27 cellular contexts compared by ENCODE assay signal in genomic region chr22:45181766-45182165, GRCh38. TPM values are rescaled to one million over a fixed set of nuclear protein-coding genes. Genes with fewer than 3 reads are reported as not detected.
DNase-seq lines count a peak whose midpoint lies in the region; ATAC-seq, FAIRE-seq and TF ChIP-seq lines count a peak whose summit lies in the region.
"Had no signal": no experiment of that assay in that cellular context is flagged by ENCODE, and none has a peak within 500 bp of the region (broad histone marks: within the 10 kb centered on the region; RNA-seq: fewer than 3 reads in every experiment).

No MANE protein-coding gene starts in this region.

- TF ChIP-seq EP300 in transverse colon (IDR thresholded peaks at IDR 0.05; ENCODE audit: low read depth): no peak

- no peak for FAIRE-seq in RCC 7860 (lab: Jason Lieb, UNC)
- FAIRE-seq: GM12878 had no signal

- intact Hi-C loops in activated naive CD4-positive, alpha-beta T cell treated with anti-CD3 and anti-CD28 coated beads for 36 hours (cut with micrococcal nuclease): no loop called here
- intact Hi-C loops in naive thymus-derived CD4-positive, alpha-beta T cell (cut with micrococcal nuclease): no loop called here
- intact Hi-C loops in transverse colon (cut with DNase I; ENCODE audit: low total_unique reads): no loop called here

- H3K9ac ChIP-seq in HUES6 (ENCODE audit: low read length): no peak overlapping the region

- no peaks in the 10 kb centered on the region for H3K9me3 ChIP-seq in HUES6 (ENCODE audit: control insufficient read depth, insufficient read depth, low read depth, low read length)
- no peaks in the 10 kb centered on the region for H3K9me3 ChIP-seq in naive thymus-derived CD4-positive, alpha-beta T cell (ENCODE audit: control insufficient read depth in 2 of 3, low read length in 3 of 3)
- H3K9me3 ChIP-seq in transverse colon: no peaks in the 10 kb centered on the region
- H3K9me3 ChIP-seq: breast epithelium, HAP-1, Peyer's patch, tibial artery had no signal

- H3K4me1 ChIP-seq in HUES6 (ENCODE audit: control insufficient read depth, insufficient read depth, low read length) (peaks cover 15% of the 10 kb centered on the region; the same call in 1 of the 2 replicates), transverse colon (no peaks in the 10 kb centered on the region)
- peaks cover 0 to 18% of the 10 kb centered on the region in 2 donors for H3K4me1 ChIP-seq in naive thymus-derived CD4-positive, alpha-beta T cell (ENCODE audit: control insufficient read depth in 2 of 2, insufficient read depth in 2 of 2, low read length in 2 of 2)
- H3K4me1 ChIP-seq: breast epithelium, Peyer's patch, tibial artery had no signal

- DNase-seq in activated naive CD4-positive, alpha-beta T cell treated with anti-CD3 and anti-CD28 coated beads for 36 hours: no peak
- DNase-seq in activated naive CD4-positive, alpha-beta T cell (lab: John Stamatoyannopoulos, UW): no peak
- no peak for DNase-seq in activated naive CD8-positive, alpha-beta T cell treated with anti-CD3 and anti-CD28 coated beads for 36 hours
- no peak for DNase-seq in naive thymus-derived CD4-positive, alpha-beta T cell
- no peak for DNase-seq in RCC 7860 (ENCODE audit: low spot score)
- no peak for DNase-seq in transverse colon
- DNase-seq in natural killer cell treated with Interleukin-12 subunit alpha and Interleukin-12 subunit beta and Interleukin-15 and Interleukin-18, amount 100 ng/mL, for 72 hours (ENCODE audit: low spot score): no peak
- DNase-seq: ACHN; activated CD8-positive, alpha-beta memory T cell treated with anti-CD3 and anti-CD28 coated beads, Interleukin-2, amount 50 U/mL, for 4 hours; activated effector memory CD4-positive, alpha-beta T cell treated with Interleukin-2 at 50 U/mL for 16 hours; amygdala; NCI-H1048; NCI-H1694; NCI-H446; NCI-H774; Peyer's patch; stimulated activated CD4-positive, alpha-beta T cell treated with anti-CD3 and anti-CD28 coated beads, Interleukin-4, amount 100 ng/mL, for 1 hour; tibial artery; WERI-Rb-1 had no signal

- CTCF ChIA-PET in activated naive CD4-positive, alpha-beta T cell treated with anti-CD3 and anti-CD28 coated beads for 36 hours (lab: Charles Lee): no interaction called here
- CTCF ChIA-PET in naive thymus-derived CD4-positive, alpha-beta T cell (lab: Charles Lee): no interaction called here

- no peak for TF ChIP-seq CTCF in transverse colon (IDR thresholded peaks at IDR 0.05)

- POLR2A ChIA-PET in naive thymus-derived CD4-positive, alpha-beta T cell (lab: Charles Lee): interaction anchor here (1.7 kb wide), 1 partner anchor 17 kb away, joined by 5 read pairs; no protein-coding TSS in a partner anchor

- in situ Hi-C loops in transverse colon (cut with MboI; ENCODE audit: low pct_ligation_motif_present in 1 of 4, low pct_unique_long_range_greater_than_20kb in 1 of 4, low sequenced_read_pairs in 3 of 4): no loop called here

- H3K27me3 Mint-ChIP-seq in activated naive CD4-positive, alpha-beta T cell treated with anti-CD3 and anti-CD28 coated beads for 36 hours (ENCODE audit: low read depth): no peaks in the 10 kb centered on the region
- no peaks in the 10 kb centered on the region for H3K27me3 Mint-ChIP-seq in activated naive CD8-positive, alpha-beta T cell treated with anti-CD3 and anti-CD28 coated beads for 36 hours
- no peaks in the 10 kb centered on the region for H3K27me3 Mint-ChIP-seq in naive thymus-derived CD4-positive, alpha-beta T cell
- H3K27me3 Mint-ChIP-seq in natural killer cell treated with Interleukin-12 subunit alpha and Interleukin-12 subunit beta and Interleukin-15 and Interleukin-18, amount 100 ng/mL, for 72 hours: no peaks in the 10 kb centered on the region
- H3K27me3 Mint-ChIP-seq: B cell had no signal

- H3K27ac ChIP-seq in HUES6 (ENCODE audit: low read depth, low read length) (0 out of 2 replicates have a peak overlapping the region, but pooled peaks have one; percentile 15), transverse colon (no peak overlapping the region)
- H3K27ac ChIP-seq in naive thymus-derived CD4-positive, alpha-beta T cell (ENCODE audit: low read depth, low read length): peak overlapping the region; percentile 30
- H3K27ac ChIP-seq: breast epithelium, hepatocyte, Peyer's patch, tibial artery, WERI-Rb-1 had no signal

- H3K9me3 Mint-ChIP-seq in activated naive CD4-positive, alpha-beta T cell treated with anti-CD3 and anti-CD28 coated beads for 36 hours: no peaks in the 10 kb centered on the region
- no peaks in the 10 kb centered on the region for H3K9me3 Mint-ChIP-seq in activated naive CD8-positive, alpha-beta T cell treated with anti-CD3 and anti-CD28 coated beads for 36 hours
- H3K9me3 Mint-ChIP-seq in naive thymus-derived CD4-positive, alpha-beta T cell: no peaks in the 10 kb centered on the region
- no peaks in the 10 kb centered on the region for H3K9me3 Mint-ChIP-seq in natural killer cell treated with Interleukin-12 subunit alpha and Interleukin-12 subunit beta and Interleukin-15 and Interleukin-18, amount 100 ng/mL, for 72 hours
- H3K9me3 Mint-ChIP-seq: nephron had no signal

- TF ChIP-seq POLR2A in transverse colon (IDR thresholded peaks at IDR 0.05): no peak

- peak overlapping the region; percentile 79 for H3K27ac Mint-ChIP-seq in activated naive CD4-positive, alpha-beta T cell treated with anti-CD3 and anti-CD28 coated beads for 36 hours
- H3K27ac Mint-ChIP-seq in activated naive CD8-positive, alpha-beta T cell treated with anti-CD3 and anti-CD28 coated beads for 36 hours: peak overlapping the region; percentile 68
- peak overlapping the region in 7 of 9 donors; percentile 45 to 96 (median 86) for H3K27ac Mint-ChIP-seq in naive thymus-derived CD4-positive, alpha-beta T cell
- H3K27ac Mint-ChIP-seq in natural killer cell treated with Interleukin-12 subunit alpha and Interleukin-12 subunit beta and Interleukin-15 and Interleukin-18, amount 100 ng/mL, for 72 hours: no peak overlapping the region
- H3K27ac Mint-ChIP-seq: B cell, nephron had no signal

- no peak for ATAC-seq in naive thymus-derived CD4-positive, alpha-beta T cell
- ATAC-seq in natural killer cell treated with Interleukin-12 subunit alpha and Interleukin-12 subunit beta and Interleukin-15 and Interleukin-18, amount 100 ng/mL, for 72 hours: no peak
- ATAC-seq: GM12878 had no signal

- H3K4me3 Mint-ChIP-seq in activated naive CD4-positive, alpha-beta T cell treated with anti-CD3 and anti-CD28 coated beads for 36 hours: no peak overlapping the region
- peak overlapping the region; percentile 5 for H3K4me3 Mint-ChIP-seq in activated naive CD8-positive, alpha-beta T cell treated with anti-CD3 and anti-CD28 coated beads for 36 hours
- H3K4me3 Mint-ChIP-seq in naive thymus-derived CD4-positive, alpha-beta T cell: no peak overlapping the region
- no peak overlapping the region for H3K4me3 Mint-ChIP-seq in natural killer cell treated with Interleukin-12 subunit alpha and Interleukin-12 subunit beta and Interleukin-15 and Interleukin-18, amount 100 ng/mL, for 72 hours
- H3K4me3 Mint-ChIP-seq: B cell, nephron had no signal

- H3K36me3 Mint-ChIP-seq in activated naive CD4-positive, alpha-beta T cell treated with anti-CD3 and anti-CD28 coated beads for 36 hours (ENCODE audit: low read depth): peaks cover 61% of the 10 kb centered on the region
- peaks cover 63% of the 10 kb centered on the region for H3K36me3 Mint-ChIP-seq in activated naive CD8-positive, alpha-beta T cell treated with anti-CD3 and anti-CD28 coated beads for 36 hours
- H3K36me3 Mint-ChIP-seq in naive thymus-derived CD4-positive, alpha-beta T cell: peaks cover 3 to 63% (median 28%) of the 10 kb centered on the region in 5 donors
- peaks cover 27% of the 10 kb centered on the region for H3K36me3 Mint-ChIP-seq in natural killer cell treated with Interleukin-12 subunit alpha and Interleukin-12 subunit beta and Interleukin-15 and Interleukin-18, amount 100 ng/mL, for 72 hours

- H3K4me3 ChIP-seq in HUES6 (ENCODE audit: low read depth, low read length): no peak overlapping the region
- no peak overlapping the region for H3K4me3 ChIP-seq in naive thymus-derived CD4-positive, alpha-beta T cell (ENCODE audit: low read length)
- H3K4me3 ChIP-seq in transverse colon: no peak overlapping the region
- H3K4me3 ChIP-seq: breast epithelium, GM12878, HAP-1, hepatocyte, lung, Peyer's patch, tibial artery had no signal

- H3K4me1 Mint-ChIP-seq in activated naive CD4-positive, alpha-beta T cell treated with anti-CD3 and anti-CD28 coated beads for 36 hours (ENCODE audit: low read depth): peaks cover 51% of the 10 kb centered on the region
- H3K4me1 Mint-ChIP-seq in activated naive CD8-positive, alpha-beta T cell treated with anti-CD3 and anti-CD28 coated beads for 36 hours: peaks cover 54% of the 10 kb centered on the region
- H3K4me1 Mint-ChIP-seq in naive thymus-derived CD4-positive, alpha-beta T cell: peaks cover 19 to 58% (median 49%) of the 10 kb centered on the region in 7 donors
- H3K4me1 Mint-ChIP-seq in natural killer cell treated with Interleukin-12 subunit alpha and Interleukin-12 subunit beta and Interleukin-15 and Interleukin-18, amount 100 ng/mL, for 72 hours (ENCODE audit: low read depth in 2 of 2): peaks cover 26 to 27% of the 10 kb centered on the region in 2 donors
- H3K4me1 Mint-ChIP-seq: B cell, nephron had no signal

- peaks cover 80% of the 10 kb centered on the region for H3K36me3 ChIP-seq in HUES6 (ENCODE audit: control insufficient read depth, insufficient read depth, low read length)
- peaks cover 11 to 89% (median 16%) of the 10 kb centered on the region in 3 experiments for H3K36me3 ChIP-seq in naive thymus-derived CD4-positive, alpha-beta T cell (ENCODE audit: control insufficient read depth in 2 of 3, insufficient read depth in 3 of 3, low read length in 3 of 3)
- H3K36me3 ChIP-seq in transverse colon: peaks cover 0 to 56% (median 25%) of the 10 kb centered on the region in 4 donors
- H3K36me3 ChIP-seq: breast epithelium had no signal

- H3K27me3 ChIP-seq in HUES6 (ENCODE audit: control insufficient read depth, insufficient read depth, low read length): no peaks in the 10 kb centered on the region
- no peaks in the 10 kb centered on the region for H3K27me3 ChIP-seq in naive thymus-derived CD4-positive, alpha-beta T cell (ENCODE audit: control insufficient read depth in 2 of 2, insufficient read depth in 2 of 2, low read length in 2 of 2)
- H3K27me3 ChIP-seq in transverse colon: no peaks in the 10 kb centered on the region
- H3K27me3 ChIP-seq: breast epithelium, hepatocyte, Peyer's patch, tibial artery had no signal

- WGBS in transverse colon (ENCODE audit: low coverage in 1 of 2), 2 donors: 83 to 91% methylated on average over 2 of the region's 2 CpGs

RNA-seq across cellular contexts. Expression of gene NUP50, which starts 18.0 kb away (rescaled TPM):
- 100 to 1,000 TPM; 151 to 154 TPM for total RNA-seq in activated naive CD4-positive, alpha-beta T cell treated with anti-CD3 and anti-CD28 coated beads for 36 hours
- 100 to 1,000 TPM; 156 to 164 TPM for total RNA-seq in activated naive CD8-positive, alpha-beta T cell treated with anti-CD3 and anti-CD28 coated beads for 36 hours
- total RNA-seq in naive thymus-derived CD4-positive, alpha-beta T cell: 100 to 1,000 TPM; 107 to 151 (median 130) TPM
- polyA plus RNA-seq in naive thymus-derived CD4-positive, alpha-beta T cell: 10 to 100 TPM; 50.6 to 91.4 TPM
- total RNA-seq in transverse colon: 100 to 1,000 TPM in 1 of 4 donors, 10 to 100 TPM in 3; 47.0 to 152 (median 73.5) TPM
- 100 to 1,000 TPM; 124 to 185 TPM for total RNA-seq in natural killer cell treated with Interleukin-12 subunit alpha and Interleukin-12 subunit beta and Interleukin-15 and Interleukin-18, amount 100 ng/mL, for 72 hours

RNA-seq across cellular contexts. Expression of gene KIAA0930, which starts 58.9 kb away (rescaled TPM):
- total RNA-seq in activated naive CD4-positive, alpha-beta T cell treated with anti-CD3 and anti-CD28 coated beads for 36 hours: 10 to 100 TPM; 16.6 to 19.5 TPM
- total RNA-seq in activated naive CD8-positive, alpha-beta T cell treated with anti-CD3 and anti-CD28 coated beads for 36 hours: 10 to 100 TPM; 28.0 to 28.6 TPM
- 10 to 100 TPM; 13.2 to 58.2 (median 27.9) TPM for total RNA-seq in naive thymus-derived CD4-positive, alpha-beta T cell
- 1 to 10 TPM; 2.3 to 2.5 TPM for polyA plus RNA-seq in naive thymus-derived CD4-positive, alpha-beta T cell
- 10 to 100 TPM; 18.0 to 51.2 (median 25.1) TPM for total RNA-seq in transverse colon
- 10 to 100 TPM; 54.1 to 55.2 TPM for total RNA-seq in natural killer cell treated with Interleukin-12 subunit alpha and Interleukin-12 subunit beta and Interleukin-15 and Interleukin-18, amount 100 ng/mL, for 72 hours

Comparison
In these comparisons a context has a peak if more than half of its experiments do, and no peak if none do; other contexts are left out.
1. H3K27ac Mint-ChIP-seq: peak in activated naive CD4-positive, alpha-beta T cell treated with anti-CD3 and anti-CD28 coated beads for 36 hours (single experiment), activated naive CD8-positive, alpha-beta T cell treated with anti-CD3 and anti-CD28 coated beads for 36 hours (single experiment) and naive thymus-derived CD4-positive, alpha-beta T cell (7 of 9); none in natural killer cell treated with Interleukin-12 subunit alpha and Interleukin-12 subunit beta and Interleukin-15 and Interleukin-18, amount 100 ng/mL, for 72 hours (0 of 2).
2. H3K27ac ChIP-seq: peak in HUES6 (single experiment) and naive thymus-derived CD4-positive, alpha-beta T cell (single experiment); none in transverse colon (0 of 4).